In genomic region chr18:51196116-51196810, GRCh38 we compare ENCODE assay signal across 8 cellular contexts. TPM values are rescaled to one million over a fixed set of nuclear protein-coding genes. Genes with fewer than 3 reads are reported as not detected.
A peak's percentile ranks its signal among the peaks of the same experiment; 100 is the strongest.
DNase-seq lines count a peak whose midpoint lies in the region; ATAC-seq lines count a peak whose summit lies in the region.

No MANE protein-coding gene starts in this region.

- H3K4me3 ChIP-seq in mesendoderm (ENCODE audit: low read length) = peak overlapping the region; percentile 99

- peak overlapping the region; percentile 99 for H3K18ac ChIP-seq in mesendoderm (ENCODE audit: low read length)

- peak overlapping the region; percentile 96 for H2BK120ac ChIP-seq in mesendoderm (ENCODE audit: low read depth, low read length)

- peak overlapping the region; percentile 100 for H3K9ac ChIP-seq in mesendoderm (ENCODE audit: low read length)

- H2BK5ac ChIP-seq in mesendoderm (ENCODE audit: low read length) = peak overlapping the region; percentile 83

- no peak overlapping the region for H4K8ac ChIP-seq in mesendoderm (ENCODE audit: low read depth, low read length)

- no peak overlapping the region for H2BK15ac ChIP-seq in mesendoderm (replicated peaks; ENCODE audit: low read depth)

- peak; percentile 1 for ATAC-seq in HG03571 (IDR thresholded peaks at IDR 0.05; ENCODE audit: unreplicated experiment)

- peak overlapping the region; percentile 89 for H3K27ac ChIP-seq in mesendoderm (ENCODE audit: low read depth, low read length)

- H4K5ac ChIP-seq in mesendoderm (ENCODE audit: low read length) = no peak overlapping the region

- peak overlapping the region; percentile 75 for H3K23ac ChIP-seq in mesendoderm (ENCODE audit: low read length)

- DNase-seq in NCI-H1417 (lab: John Stamatoyannopoulos, UW) (peak; percentile 19 to 82 (median 70)), NCI-H1417 treated with DMSO at 0.1 percent for 48 hours (lab: John Stamatoyannopoulos, UW) (no peak), ecto neural progenitor cell (ENCODE audit: low spot score) (peak; percentile 52), mesendoderm (no peak), OCI-M2 (lab: John Stamatoyannopoulos, UW; ENCODE audit: unreplicated experiment) (no peak)
- peak; percentile 31 to 36 for DNase-seq in activated CD4-positive, alpha-beta T cell treated with anti-CD3 and anti-CD28 coated beads, Interleukin-2, amount 50 U/mL, for 4 hours
- DNase-seq in stimulated activated CD8-positive, alpha-beta memory T cell treated with anti-CD3 and anti-CD28 coated beads, Interleukin-15, amount 100 ng/mL, for 4 hours (ENCODE audit: low read depth in 2 of 2) = peak; percentile 27 to 50

- no peaks in the 10 kb centered on the region for H3K79me1 ChIP-seq in mesendoderm (ENCODE audit: low read length)

- peak overlapping the region; percentile 100 for H3K4ac ChIP-seq in mesendoderm (ENCODE audit: low read depth, low read length)

- H3K36me3 ChIP-seq in mesendoderm (ENCODE audit: control insufficient read depth, insufficient read depth, low read length) = no peaks in the 10 kb centered on the region

- whole genome bisulfite sequencing in mesendoderm (ENCODE audit: extremely low coverage, insufficient coverage, low lambda C conversion rate) = no CpG with 5 or more reads among the region's 67 CpGs

- H3K4me1 ChIP-seq in mesendoderm (ENCODE audit: control insufficient read depth, low read depth, low read length) = peaks cover 4% of the 10 kb centered on the region

- H2AK5ac ChIP-seq in mesendoderm (ENCODE audit: low read length) = no peak overlapping the region

- no peaks in the 10 kb centered on the region for H3K27me3 ChIP-seq in mesendoderm (ENCODE audit: insufficient read depth, low read length, poor library complexity)

- H3K4me2 ChIP-seq in mesendoderm (ENCODE audit: low read length) = peak overlapping the region; percentile 46

- H3K79me2 ChIP-seq in mesendoderm (ENCODE audit: control insufficient read depth, insufficient read depth, low read length) = peaks cover 47% of the 10 kb centered on the region

- H3K56ac ChIP-seq in mesendoderm (ENCODE audit: low read length) = peak overlapping the region; percentile 99

RNA-seq across cellular contexts. Expression of gene MEX3C, which starts 1.2 kb away (rescaled TPM):
- 81.5 TPM for polyA plus RNA-seq in mesendoderm (2013, experiment 1 of 2)
- polyA plus RNA-seq in mesendoderm (2013, experiment 2 of 2) = 82.9 TPM

Comparison
In these comparisons a context has a peak if more than half of its experiments do, and no peak if none do; other contexts are left out.
1. DNase-seq: peak in NCI-H1417 (3 of 3), activated CD4-positive, alpha-beta T cell treated with anti-CD3 and anti-CD28 coated beads, Interleukin-2, amount 50 U/mL, for 4 hours (2 of 2), ecto neural progenitor cell (single experiment) and stimulated activated CD8-positive, alpha-beta memory T cell treated with anti-CD3 and anti-CD28 coated beads, Interleukin-15, amount 100 ng/mL, for 4 hours (2 of 2); none in NCI-H1417 treated with DMSO at 0.1 percent for 48 hours (single experiment), mesendoderm (single experiment) and OCI-M2 (single experiment).